17 cellular contexts compared by ENCODE assay signal in the genomic region with DNA sequence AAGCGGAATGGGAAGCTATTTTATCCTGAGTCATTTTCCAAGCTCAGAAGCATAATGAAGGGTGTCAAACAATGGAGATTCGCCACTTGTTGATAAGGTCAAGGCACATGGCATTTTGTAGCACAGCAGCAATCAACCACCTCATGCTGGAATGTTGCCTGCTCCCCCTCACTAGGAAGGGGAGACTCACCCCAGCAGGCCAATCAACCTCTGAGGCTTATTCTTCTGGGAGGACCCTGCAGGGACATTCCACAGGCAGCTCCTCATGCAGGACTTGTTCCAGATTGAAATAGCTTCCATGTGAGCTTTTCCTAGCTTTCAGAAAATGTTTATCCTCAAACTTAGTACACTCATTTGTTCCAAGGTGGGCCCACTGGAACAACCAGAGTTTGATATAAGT.
DNase-seq lines count a peak whose midpoint lies in the region; ATAC-seq lines count a peak whose summit lies in the region.
"Had no signal": no experiment of that assay in that cellular context is flagged by ENCODE, and none has a peak within 500 bp of the region (broad histone marks: within the 10 kb centered on the region; RNA-seq: fewer than 3 reads in every experiment).

No MANE protein-coding gene starts in this region.

- H3K9me3 ChIP-seq in adipocyte (ENCODE audit: control insufficient read depth, low read length) = no peaks in the 10 kb centered on the region
- H3K9me3 ChIP-seq: mucosa of descending colon, Peyer's patch, uterus had no signal

- H3K36me3 ChIP-seq in adipocyte (ENCODE audit: control insufficient read depth, insufficient read depth, low read length, severe bottlenecking) = no peaks in the 10 kb centered on the region
- H3K36me3 ChIP-seq: Peyer's patch, uterus had no signal

- DNase-seq in GM04504 (ENCODE audit: low read depth) = peak; percentile 53
- DNase-seq in adipocyte (ENCODE audit: low read depth) = peak; percentile 78
- DNase-seq in fibroblast of the conjunctiva (ENCODE audit: low read depth) = peak; percentile 41
- peak; percentile 33 for DNase-seq in skeletal muscle cell (ENCODE audit: low read depth)
- no peak for DNase-seq in GM19238 (ENCODE audit: insufficient read length, low spot score)
- DNase-seq in HUDEP-2 (lab: John Stamatoyannopoulos, UW; ENCODE audit: unreplicated experiment in 76 of 76) = no peak
- DNase-seq: activated naive CD4-positive, alpha-beta T cell; CD4-positive, CD25-positive, alpha-beta regulatory T cell; effector memory CD8-positive, alpha-beta T cell; kidney; mucosa of descending colon; NCI-H2029; NCI-H82; Peyer's patch; SW 1271; uterus had no signal

- no peaks in the 10 kb centered on the region for H3K27me3 ChIP-seq in adipocyte (replicated peaks; ENCODE audit: control insufficient read depth, insufficient read depth, low read length)
- H3K27me3 ChIP-seq: Peyer's patch, uterus had no signal

- H3K4me1 ChIP-seq in adipocyte (ENCODE audit: control insufficient read depth, insufficient read depth, low read length) = peaks cover 8% of the 10 kb centered on the region
- H3K4me1 ChIP-seq: Peyer's patch, uterus had no signal

- ATAC-seq in HG02884 (IDR thresholded peaks at IDR 0.05; ENCODE audit: unreplicated experiment) = no peak
- ATAC-seq: effector memory CD8-positive, alpha-beta T cell; mucosa of descending colon had no signal

- H3K4me3 ChIP-seq in adipocyte (ENCODE audit: low read length) (no peak overlapping the region), skeletal muscle cell (ENCODE audit: low read depth, low read length) (no peak overlapping the region)
- H3K4me3 ChIP-seq: mucosa of descending colon, Peyer's patch, uterus had no signal

- H3K9ac ChIP-seq in adipocyte (ENCODE audit: low read length) = no peak overlapping the region

Comparison
In these comparisons a context has a peak if more than half of its experiments do, and no peak if none do; other contexts are left out.
1. DNase-seq: peak in GM04504 (single experiment), adipocyte (single experiment), fibroblast of the conjunctiva (single experiment) and skeletal muscle cell (single experiment); none in GM19238 (single experiment) and HUDEP-2 (0 of 76).